ENCODE assay signal across 1 cellular context in genomic region chr17:73489333-73489732, GRCh38.
TF ChIP-seq lines count a peak whose summit lies in the region.

No MANE protein-coding gene starts in this region.

TF ChIP-seq in GM23338, 12 proteins besides CTCF, POLR2A, EP300 and RAD21 (continued from another document):
- TF ChIP-seq, protein P1, sequence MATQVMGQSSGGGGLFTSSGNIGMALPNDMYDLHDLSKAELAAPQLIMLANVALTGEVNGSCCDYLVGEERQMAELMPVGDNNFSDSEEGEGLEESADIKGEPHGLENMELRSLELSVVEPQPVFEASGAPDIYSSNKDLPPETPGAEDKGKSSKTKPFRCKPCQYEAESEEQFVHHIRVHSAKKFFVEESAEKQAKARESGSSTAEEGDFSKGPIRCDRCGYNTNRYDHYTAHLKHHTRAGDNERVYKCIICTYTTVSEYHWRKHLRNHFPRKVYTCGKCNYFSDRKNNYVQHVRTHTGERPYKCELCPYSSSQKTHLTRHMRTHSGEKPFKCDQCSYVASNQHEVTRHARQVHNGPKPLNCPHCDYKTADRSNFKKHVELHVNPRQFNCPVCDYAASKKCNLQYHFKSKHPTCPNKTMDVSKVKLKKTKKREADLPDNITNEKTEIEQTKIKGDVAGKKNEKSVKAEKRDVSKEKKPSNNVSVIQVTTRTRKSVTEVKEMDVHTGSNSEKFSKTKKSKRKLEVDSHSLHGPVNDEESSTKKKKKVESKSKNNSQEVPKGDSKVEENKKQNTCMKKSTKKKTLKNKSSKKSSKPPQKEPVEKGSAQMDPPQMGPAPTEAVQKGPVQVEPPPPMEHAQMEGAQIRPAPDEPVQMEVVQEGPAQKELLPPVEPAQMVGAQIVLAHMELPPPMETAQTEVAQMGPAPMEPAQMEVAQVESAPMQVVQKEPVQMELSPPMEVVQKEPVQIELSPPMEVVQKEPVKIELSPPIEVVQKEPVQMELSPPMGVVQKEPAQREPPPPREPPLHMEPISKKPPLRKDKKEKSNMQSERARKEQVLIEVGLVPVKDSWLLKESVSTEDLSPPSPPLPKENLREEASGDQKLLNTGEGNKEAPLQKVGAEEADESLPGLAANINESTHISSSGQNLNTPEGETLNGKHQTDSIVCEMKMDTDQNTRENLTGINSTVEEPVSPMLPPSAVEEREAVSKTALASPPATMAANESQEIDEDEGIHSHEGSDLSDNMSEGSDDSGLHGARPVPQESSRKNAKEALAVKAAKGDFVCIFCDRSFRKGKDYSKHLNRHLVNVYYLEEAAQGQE (IDR thresholded peaks at IDR 0.05; ENCODE audit: unreplicated experiment), result no peak
TF ChIP-seq in GM23338: peak in this region for 0.
